In genomic region chr7:13017325-13017853, GRCh38 we compare ENCODE assay signal across 13 cellular contexts.
DNase-seq lines count a peak whose midpoint lies in the region; ATAC-seq and TF ChIP-seq lines count a peak whose summit lies in the region.
"Had no signal": no experiment of that assay in that cellular context is flagged by ENCODE, and none has a peak within 500 bp of the region (broad histone marks: within the 10 kb centered on the region; RNA-seq: fewer than 3 reads in every experiment).

No MANE protein-coding gene starts in this region.

- no peaks in the 10 kb centered on the region for H3K27me3 Mint-ChIP-seq in mesothelial cell of epicardium (ENCODE audit: low read depth)
- no peaks in the 10 kb centered on the region for H3K27me3 Mint-ChIP-seq in activated CD4-positive, alpha-beta T cell treated with anti-CD3 and anti-CD28 coated beads, Interleukin-2, amount 10 ng/mL, durations not matched to agents 7 days and 5 days

- DNase-seq in Ammon's horn (ENCODE audit: low spot score) (peak; percentile 3), M059J (ENCODE audit: low read depth) (peak; percentile 43), dorsolateral prefrontal cortex (peak in 3 of 10 donors; percentile 12 to 64 (median 56)), mesothelial cell of epicardium (ENCODE audit: low spot score in 2 of 2, unreplicated experiment in 2 of 2) (no peak), NCI-H510A treated with DMSO at 0.1 percent for 48 hours (lab: John Stamatoyannopoulos, UW) (no peak)
- no peak for DNase-seq in activated CD4-positive, alpha-beta T cell treated with anti-CD3 and anti-CD28 coated beads, Interleukin-2, amount 10 ng/mL, durations not matched to agents 7 days and 5 days
- DNase-seq: adrenal gland; CD8-positive, alpha-beta memory T cell; kidney; NCI-H510A had no signal

- ATAC-seq in HG03442 (IDR thresholded peaks at IDR 0.05; ENCODE audit: unreplicated experiment) (no peak), HG02938 (IDR thresholded peaks at IDR 0.05; ENCODE audit: unreplicated experiment) (no peak)

- H3K4me1 Mint-ChIP-seq in mesothelial cell of epicardium: peaks cover 34% of the 10 kb centered on the region
- no peaks in the 10 kb centered on the region for H3K4me1 Mint-ChIP-seq in activated CD4-positive, alpha-beta T cell treated with anti-CD3 and anti-CD28 coated beads, Interleukin-2, amount 10 ng/mL, durations not matched to agents 7 days and 5 days
- H3K4me1 Mint-ChIP-seq: CD8-positive, alpha-beta memory T cell had no signal

- no peaks in the 10 kb centered on the region for H3K36me3 Mint-ChIP-seq in mesothelial cell of epicardium
- no peaks in the 10 kb centered on the region for H3K36me3 Mint-ChIP-seq in activated CD4-positive, alpha-beta T cell treated with anti-CD3 and anti-CD28 coated beads, Interleukin-2, amount 10 ng/mL, durations not matched to agents 7 days and 5 days (ENCODE audit: low read depth)
- H3K36me3 Mint-ChIP-seq: CD8-positive, alpha-beta memory T cell had no signal

- POLR2A ChIA-PET in activated CD4-positive, alpha-beta T cell treated with anti-CD3 and anti-CD28 coated beads, Interleukin-2, amount 10 ng/mL, durations not matched to agents 7 days and 5 days (lab: Charles Lee): no interaction called here

- H3K27me3 ChIP-seq in dorsolateral prefrontal cortex: no peaks in the 10 kb centered on the region
- H3K27me3 ChIP-seq: adrenal gland had no signal

- intact Hi-C loops in dorsolateral prefrontal cortex (cut with DNase I): no loop called here

- H3K27ac ChIP-seq in dorsolateral prefrontal cortex: peak overlapping the region in 40 of 59 donors; percentile 1 to 83 (median 52)
- H3K27ac ChIP-seq: adrenal gland, thoracic aorta had no signal

- H3K9me3 Mint-ChIP-seq in mesothelial cell of epicardium: peaks cover 8% of the 10 kb centered on the region
- no peaks in the 10 kb centered on the region for H3K9me3 Mint-ChIP-seq in activated CD4-positive, alpha-beta T cell treated with anti-CD3 and anti-CD28 coated beads, Interleukin-2, amount 10 ng/mL, durations not matched to agents 7 days and 5 days
- H3K9me3 Mint-ChIP-seq: CD8-positive, alpha-beta memory T cell had no signal

- CTCF ChIA-PET in activated CD4-positive, alpha-beta T cell treated with anti-CD3 and anti-CD28 coated beads, Interleukin-2, amount 10 ng/mL, durations not matched to agents 7 days and 5 days (lab: Charles Lee): no interaction called here

- TF ChIP-seq CTCF in dorsolateral prefrontal cortex (IDR thresholded peaks at IDR 0.05 in 54 of 56, conservative IDR thresholded peaks at IDR 0.05 in 2 of 56; ENCODE audit: low read depth in 1 of 56, partially characterized antibody in 56 of 56) (no peak), mesothelial cell of epicardium (IDR thresholded peaks at IDR 0.05; ENCODE audit: unreplicated experiment) (no peak)

- H3K27ac Mint-ChIP-seq in mesothelial cell of epicardium: peak overlapping the region; percentile 91
- no peak overlapping the region for H3K27ac Mint-ChIP-seq in activated CD4-positive, alpha-beta T cell treated with anti-CD3 and anti-CD28 coated beads, Interleukin-2, amount 10 ng/mL, durations not matched to agents 7 days and 5 days
- H3K27ac Mint-ChIP-seq: CD8-positive, alpha-beta memory T cell had no signal

- no peak overlapping the region for H3K4me3 ChIP-seq in dorsolateral prefrontal cortex
- H3K4me3 ChIP-seq: adrenal gland, thoracic aorta had no signal

- no peak overlapping the region for H3K4me3 Mint-ChIP-seq in mesothelial cell of epicardium
- H3K4me3 Mint-ChIP-seq in activated CD4-positive, alpha-beta T cell treated with anti-CD3 and anti-CD28 coated beads, Interleukin-2, amount 10 ng/mL, durations not matched to agents 7 days and 5 days: no peak overlapping the region
- H3K4me3 Mint-ChIP-seq: CD8-positive, alpha-beta memory T cell had no signal

Comparison
In these comparisons a context has a peak if more than half of its experiments do, and no peak if none do; other contexts are left out.
1. DNase-seq: peak in Ammon's horn (single experiment) and M059J (single experiment); none in mesothelial cell of epicardium (0 of 2), NCI-H510A treated with DMSO at 0.1 percent for 48 hours (single experiment) and activated CD4-positive, alpha-beta T cell treated with anti-CD3 and anti-CD28 coated beads, Interleukin-2, amount 10 ng/mL, durations not matched to agents 7 days and 5 days (single experiment).